Comparison of ENCODE assay signal across 8 cellular contexts in the genomic region with DNA sequence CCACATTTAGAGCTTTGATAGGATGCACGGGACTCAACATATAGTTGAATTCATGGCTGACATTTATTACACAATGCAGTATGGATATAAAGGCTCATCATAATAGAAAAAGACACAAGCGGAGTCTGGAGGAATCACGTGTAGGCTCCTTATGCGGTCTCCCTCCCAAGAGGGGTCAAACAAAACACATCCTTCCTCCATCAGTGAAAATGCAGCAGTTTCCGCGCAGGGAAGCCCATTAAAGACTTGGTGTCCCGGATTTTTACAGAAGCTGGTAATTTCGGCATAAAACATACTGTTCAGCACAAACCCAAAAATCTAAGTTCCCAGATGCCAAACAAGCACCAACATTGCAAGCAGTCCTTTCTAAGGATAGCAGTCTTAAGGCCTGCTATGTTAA. TPM values are rescaled to one million over a fixed set of nuclear protein-coding genes. Genes with fewer than 3 reads are reported as not detected.
DNase-seq lines count a peak whose midpoint lies in the region; ATAC-seq and TF ChIP-seq lines count a peak whose summit lies in the region.

No MANE protein-coding gene starts in this region.

- 45 to 76% methylated on average over 8 of the region's 8 CpGs for WGBS in sigmoid colon, 2 donors

- POLR2A ChIA-PET in Panc1 (lab: Charles Lee), result interaction anchor here (0.6 kb wide), 1 partner anchor 47 kb away, joined by 4 read pairs; no protein-coding TSS in a partner anchor

- TF ChIP-seq EP300 in sigmoid colon (IDR thresholded peaks at IDR 0.05), result no peak

- DNase-seq in DMS 273 (lab: John Stamatoyannopoulos, UW; ENCODE audit: unreplicated experiment), result peak; percentile 51
- DNase-seq in DMS 273 treated with DMSO at 0.1 percent for 48 hours (lab: John Stamatoyannopoulos, UW), result no peak
- DNase-seq in Panc1 (ENCODE audit: low read depth, low spot score), result no peak
- DNase-seq in erythroblast (lab: John Stamatoyannopoulos, UW), result peak; percentile 26 to 35
- DNase-seq in sigmoid colon, result no peak
- DNase-seq in LoVo (ENCODE audit: low spot score), result no peak
- DNase-seq in stimulated activated CD4-positive, alpha-beta T cell treated with anti-CD3 and anti-CD28 coated beads, Interleukin-2, amount 100 ng/mL, for 48 hours, result no peak
- no peak for DNase-seq in activated CD4-positive, CD25-positive, alpha-beta regulatory T cell (lab: John Stamatoyannopoulos, UW)

- H3K4me1 ChIP-seq in Panc1 (ENCODE audit: control insufficient read depth, insufficient read depth, low read length) (peaks cover 29% of the 10 kb centered on the region), sigmoid colon (peaks cover 0 to 13% (median 11%) of the 10 kb centered on the region in 4 donors)

- H3K4me3 ChIP-seq in Panc1 (ENCODE audit: low read depth in 2 of 2, low read length in 2 of 2), result peak overlapping the region; percentile 73 to 88
- H3K4me3 ChIP-seq in sigmoid colon, result peak overlapping the region in 3 of 4 donors; percentile 71 to 87 (median 81)

- H3K36me3 ChIP-seq in Panc1 (ENCODE audit: control insufficient read depth, insufficient read depth, low read length), result no peaks in the 10 kb centered on the region; the same call in none of the 2 replicates
- peaks cover 0 to 9% (median 0%) of the 10 kb centered on the region in 4 donors for H3K36me3 ChIP-seq in sigmoid colon

- in situ Hi-C loops in Panc1 (cut with HindIII; ENCODE audit: low pct_unique_long_range_greater_than_20kb, low sequenced_read_pairs), result no loop called here

- BruUV-seq in Panc1 (replicated peaks; lab: Mats Ljungman, UMichigan), result TSS peak; percentile 77

- TF ChIP-seq CTCF in Panc1 (IDR thresholded peaks at IDR 0.05) (no peak), sigmoid colon (IDR thresholded peaks at IDR 0.05) (no peak)

- H3K9me3 ChIP-seq in Panc1 (ENCODE audit: control insufficient read depth, insufficient read depth, low read depth, low read length), result no peaks in the 10 kb centered on the region
- no peaks in the 10 kb centered on the region for H3K9me3 ChIP-seq in sigmoid colon

- TF ChIP-seq POLR2A in erythroblast (IDR thresholded peaks at IDR 0.05; ENCODE audit: low read length) (no peak), sigmoid colon (IDR thresholded peaks at IDR 0.05) (no peak)

- H3K27me3 ChIP-seq in Panc1 (ENCODE audit: control insufficient read depth, insufficient read depth, low read length) (no peaks in the 10 kb centered on the region), sigmoid colon (no peaks in the 10 kb centered on the region)

- CTCF ChIA-PET in Panc1 (lab: Charles Lee), result no interaction called here

- peak overlapping the region; percentile 81 for H3K27ac ChIP-seq in Panc1 (ENCODE audit: low read length)
- peak overlapping the region in 1 of 4 donors; percentile 86 for H3K27ac ChIP-seq in sigmoid colon

- intact Hi-C loops in Panc1 (cut with micrococcal nuclease; ENCODE audit: unreplicated experiment) (no loop called here), sigmoid colon (cut with DNase I) (loop anchor here (2.0 kb wide), 2 partner anchors 55 to 87 kb away; a partner anchor contains a TSS)

- ATAC-seq in Panc1, result no peak

RNA-seq across cellular contexts. Expression of a gene that starts 1.1 kb away (rescaled TPM):
- total RNA-seq in Panc1 (2021; ENCODE audit: unreplicated experiment) (13.8 TPM), sigmoid colon (10 to 100 TPM; 19.4 to 35.2 (median 23.1) TPM)
- 6.1 TPM for polyA plus RNA-seq in Panc1 (2012; ENCODE audit: insufficient read length)
- polyA plus RNA-seq in sigmoid colon, result 1 to 10 TPM; 4.3 to 5.4 (median 5.3) TPM

RNA-seq across cellular contexts. Expression of a gene that starts 54.4 kb away (rescaled TPM):
- total RNA-seq in Panc1 (2021; ENCODE audit: unreplicated experiment) (43.4 TPM), sigmoid colon (10 to 100 TPM; 38.5 to 65.3 (median 55.8) TPM)
- 25.7 TPM for polyA plus RNA-seq in Panc1 (2012; ENCODE audit: insufficient read length)
- polyA plus RNA-seq in sigmoid colon, result 10 to 100 TPM; 30.5 to 61.0 (median 56.5) TPM

Comparison
In these comparisons a context has a peak if more than half of its experiments do, and no peak if none do; other contexts are left out.
1. DNase-seq: peak in DMS 273 (single experiment) and erythroblast (2 of 2); none in DMS 273 treated with DMSO at 0.1 percent for 48 hours (single experiment), Panc1 (single experiment), sigmoid colon (single experiment), LoVo (single experiment), stimulated activated CD4-positive, alpha-beta T cell treated with anti-CD3 and anti-CD28 coated beads, Interleukin-2, amount 100 ng/mL, for 48 hours (0 of 2) and activated CD4-positive, CD25-positive, alpha-beta regulatory T cell (0 of 4).